Comparison of ENCODE assay signal across 8 cellular contexts in genomic region chr15:70466895-70467529, GRCh38.
A peak's percentile ranks its signal among the peaks of the same experiment; 100 is the strongest.
DNase-seq lines count a peak whose midpoint lies in the region; ATAC-seq and TF ChIP-seq lines count a peak whose summit lies in the region.

No MANE protein-coding gene starts in this region.

- H3K4me1 Mint-ChIP-seq in brain, result peaks cover 22% of the 10 kb centered on the region

- H3K36me3 Mint-ChIP-seq in brain, result no peaks in the 10 kb centered on the region

- H3K27me3 Mint-ChIP-seq in brain, result peaks cover 14% of the 10 kb centered on the region

- H3K9me3 ChIP-seq in KOPT-K1 (ENCODE audit: insufficient read depth, low read length, poor library complexity, severe bottlenecking), result no peaks in the 10 kb centered on the region

- DNase-seq in NK-92 treated with Interleukin-12 subunit alpha and Interleukin-12 subunit beta, amount 100 ng/mL, for 24 hours (lab: John Stamatoyannopoulos, UW), result peak; percentile 27
- DNase-seq in NK-92 (lab: John Stamatoyannopoulos, UW; ENCODE audit: unreplicated experiment) (no peak), SHP77 treated with DMSO at 0.1 percent for 48 hours (lab: John Stamatoyannopoulos, UW) (peak; percentile 9), islet precursor cell (peak; percentile 84)
- DNase-seq in stimulated activated CD4-positive, alpha-beta T cell treated with anti-CD3 and anti-CD28 coated beads, Interleukin-4, amount 100 ng/mL, for 4 hours, result peak; percentile 34 to 45

- no peak for ATAC-seq in GM18868 (IDR thresholded peaks at IDR 0.05; ENCODE audit: unreplicated experiment)

- TF ChIP-seq CTCF in brain (conservative IDR thresholded peaks at IDR 0.05), result peak; percentile 61 to 75

- no peak overlapping the region for H3K4me3 Mint-ChIP-seq in brain

- H3K27ac Mint-ChIP-seq in brain, result peak overlapping the region in 4 of 5 experiments; percentile 13 to 59 (median 31)

- H3K9me3 Mint-ChIP-seq in brain, result peaks cover 0 to 5% (median 0%) of the 10 kb centered on the region in 5 experiments

- H3K27ac ChIP-seq in KOPT-K1 (ENCODE audit: low read depth, low read length, poor library complexity, severe bottlenecking), result peak overlapping the region; percentile 52

- H3K36me3 ChIP-seq in KOPT-K1 (ENCODE audit: insufficient read depth, low read length), result no peaks in the 10 kb centered on the region
